Comparison of ENCODE assay signal across 1 cellular context in genomic region chr17:46266656-46267544, GRCh38.
TF ChIP-seq lines count a peak whose summit lies in the region.

No MANE protein-coding gene starts in this region.

TF ChIP-seq in K562, 482 proteins besides CTCF, POLR2A, EP300 and RAD21 (continued from another document and continues in another):
- TF ChIP-seq RERE (CRISPR knock-in tag; IDR thresholded peaks at IDR 0.05; ENCODE audit: borderline replicate concordance) (no peak), ZBTB34 (CRISPR knock-in tag; IDR thresholded peaks at IDR 0.05) (no peak), ATF2 (CRISPR knock-in tag; IDR thresholded peaks at IDR 0.05) (no peak), GABPB1 (CRISPR knock-in tag; IDR thresholded peaks at IDR 0.05) (peak; percentile 30; the same call in 1 of the 2 replicates), TRIM28 (IDR thresholded peaks at IDR 0.05) (no peak), ZNF277 (CRISPR knock-in tag; IDR thresholded peaks at IDR 0.05; ENCODE audit: borderline replicate concordance) (no peak), AFF1 (IDR thresholded peaks at IDR 0.05; ENCODE audit: low read depth in 1 of 2, partially characterized antibody in 2 of 2) (no peak), EWSR1 (IDR thresholded peaks at IDR 0.05; ENCODE audit: borderline replicate concordance, low read depth, partially characterized antibody) (no peak), CBX3 (IDR thresholded peaks at IDR 0.05; ENCODE audit: borderline replicate concordance in 1 of 2, low read length in 2 of 2) (0 out of 3 replicates have a peak, but pooled peaks of 1 of the 2 experiments have one; percentile 52), ZNF133 (CRISPR knock-in tag; IDR thresholded peaks at IDR 0.05) (0 out of 2 replicates have a peak, but pooled peaks have one; percentile 40), SNAPC5 (CRISPR knock-in tag; IDR thresholded peaks at IDR 0.05) (no peak), ZFX (CRISPR knock-in tag; IDR thresholded peaks at IDR 0.05) (peak; percentile 98), IFI16 (CRISPR knock-in tag; IDR thresholded peaks at IDR 0.05) (no peak), ATF3 (IDR thresholded peaks at IDR 0.05) (no peak), ATF3 (CRISPR knock-in tag; conservative IDR thresholded peaks at IDR 0.05) (no peak; the same call in 1 of the 2 replicates), NRF1 (conservative IDR thresholded peaks at IDR 0.05 in 1 of 2, IDR thresholded peaks at IDR 0.05 in 1 of 2) (peak; percentile 94), PML (IDR thresholded peaks at IDR 0.05; ENCODE audit: low read length) (peak; percentile 58; the same call in 1 of the 2 replicates), MYBL2 (IDR thresholded peaks at IDR 0.05; ENCODE audit: low read depth) (no peak), MYBL2 (CRISPR knock-in tag; IDR thresholded peaks at IDR 0.05; ENCODE audit: borderline replicate concordance) (no peak), EP400 (IDR thresholded peaks at IDR 0.05) (peak; percentile 63), POLR2B (IDR thresholded peaks at IDR 0.05; ENCODE audit: low read depth, partially characterized antibody) (no peak), MECOM (CRISPR knock-in tag; IDR thresholded peaks at IDR 0.05) (peak; percentile 71), CREB3 (tag; conservative IDR thresholded peaks at IDR 0.05; ENCODE audit: low read depth) (no peak; the same call in none of the 2 replicates), ZNF146 (CRISPR knock-in tag; IDR thresholded peaks at IDR 0.05; ENCODE audit: unreplicated experiment) (no peak), XRCC4 (IDR thresholded peaks at IDR 0.05; ENCODE audit: extremely low read depth, insufficient read depth, insufficient read length) (no peak), MIER1 (IDR thresholded peaks at IDR 0.05; ENCODE audit: low read depth) (no peak; the same call in 1 of the 2 replicates), FOXM1 (IDR thresholded peaks at IDR 0.05; ENCODE audit: low read depth) (no peak), FOXM1 (CRISPR knock-in tag; IDR thresholded peaks at IDR 0.05; ENCODE audit: low read depth) (no peak), TSC22D4 (tag; IDR thresholded peaks at IDR 0.05) (no peak), KLF16 (IDR thresholded peaks at IDR 0.05) (no peak), CREB5 (CRISPR knock-in tag; IDR thresholded peaks at IDR 0.05) (no peak), NFYB (IDR thresholded peaks at IDR 0.05; ENCODE audit: extremely low read depth, insufficient read length) (no peak), SMAD1 (IDR thresholded peaks at IDR 0.05; ENCODE audit: low read depth, low read length, partially characterized antibody) (no peak), ZKSCAN1 (IDR thresholded peaks at IDR 0.05; ENCODE audit: low read depth, low read length) (no peak), TAF1 (IDR thresholded peaks at IDR 0.05; ENCODE audit: control insufficient read depth, extremely low read depth, insufficient read depth, low read length, severe bottlenecking) (peak; percentile 78), SIRT6 (IDR thresholded peaks at IDR 0.05; ENCODE audit: low read depth, low read length) (no peak), HMGXB4 (CRISPR knock-in tag; IDR thresholded peaks at IDR 0.05) (peak; percentile 64; the same call in 1 of the 2 replicates), ZBTB33 (CRISPR knock-in tag; IDR thresholded peaks at IDR 0.05) (peak; percentile 55; the same call in 1 of the 2 replicates)
